ENCODE assay signal across 18 cellular contexts in genomic region chr19:51891193-51891747, GRCh38. TPM values are rescaled to one million over a fixed set of nuclear protein-coding genes. Genes with fewer than 3 reads are reported as not detected.
DNase-seq lines count a peak whose midpoint lies in the region; ATAC-seq and TF ChIP-seq lines count a peak whose summit lies in the region.
"Had no signal": no experiment of that assay in that cellular context is flagged by ENCODE, and none has a peak within 500 bp of the region (broad histone marks: within the 10 kb centered on the region; RNA-seq: fewer than 3 reads in every experiment).

No MANE protein-coding gene starts in this region.

- H2BK5ac ChIP-seq in mesenchymal stem cell (ENCODE audit: low read depth, low read length, poor library complexity, severe bottlenecking), result no peak overlapping the region

- no peaks in the 10 kb centered on the region for H3K4me1 ChIP-seq in BLaER1
- peaks cover 7% of the 10 kb centered on the region; the same call in 1 of the 2 replicates for H3K4me1 ChIP-seq in GM23248 (ENCODE audit: insufficient read depth)
- peaks cover 2% of the 10 kb centered on the region for H3K4me1 ChIP-seq in mesenchymal stem cell (ENCODE audit: control insufficient read depth, insufficient read depth, low read depth, low read length)
- peaks cover 19% of the 10 kb centered on the region for H3K4me1 ChIP-seq in left ventricle myocardium inferior
- H3K4me1 ChIP-seq: SJCRH30 had no signal

- H3K18ac ChIP-seq in mesenchymal stem cell (ENCODE audit: low read depth in 1 of 2, low read length in 2 of 2), result no peak overlapping the region

- H2AFZ ChIP-seq in GM23248, result no peak overlapping the region
- no peak overlapping the region for H2AFZ ChIP-seq in mesenchymal stem cell (ENCODE audit: low read depth, low read length)

- H3K9me2 ChIP-seq in GM23248 (ENCODE audit: insufficient read depth), result no peaks in the 10 kb centered on the region

- H3K79me2 ChIP-seq in GM23248 (ENCODE audit: insufficient read depth), result 0 out of 2 replicates have a peak, but pooled peaks cover 7% of the 10 kb centered on the region

- no peak overlapping the region for H2BK15ac ChIP-seq in mesenchymal stem cell (ENCODE audit: low read depth, poor library complexity, severe bottlenecking)

- H3K4me2 ChIP-seq in BLaER1, result no peak overlapping the region
- no peak overlapping the region for H3K4me2 ChIP-seq in GM23248 (ENCODE audit: unreplicated experiment)
- H3K4me2 ChIP-seq in mesenchymal stem cell (ENCODE audit: low read length, poor library complexity, severe bottlenecking), result no peak overlapping the region

- H3K9ac ChIP-seq in BLaER1, result no peak overlapping the region
- H3K9ac ChIP-seq in GM23248, result no peak overlapping the region
- H3K9ac ChIP-seq in mesenchymal stem cell (ENCODE audit: low read length), result no peak overlapping the region

- no peak overlapping the region for H4K8ac ChIP-seq in mesenchymal stem cell (ENCODE audit: low read length)

- H4K91ac ChIP-seq in mesenchymal stem cell (ENCODE audit: low read length), result no peak overlapping the region

- no peak overlapping the region for H3K27ac ChIP-seq in BLaER1
- H3K27ac ChIP-seq in GM23248, result no peak overlapping the region
- no peak overlapping the region for H3K27ac ChIP-seq in mesenchymal stem cell (ENCODE audit: low read length, poor library complexity, severe bottlenecking)
- H3K27ac ChIP-seq in left ventricle myocardium inferior (replicated peaks), result no peak overlapping the region
- H3K27ac ChIP-seq: body of pancreas, SJCRH30, WERI-Rb-1 had no signal

- intact Hi-C loops in left ventricle myocardium inferior (cut with micrococcal nuclease), result no loop called here

- H3F3A ChIP-seq in GM23248 (ENCODE audit: insufficient read depth), result peaks cover 21% of the 10 kb centered on the region

- H3K79me1 ChIP-seq in mesenchymal stem cell (replicated peaks; ENCODE audit: low read length, poor library complexity, severe bottlenecking), result peaks cover 2% of the 10 kb centered on the region

- H4K20me1 ChIP-seq in BLaER1 (no peaks in the 10 kb centered on the region), GM23248 (ENCODE audit: insufficient read depth) (no peaks in the 10 kb centered on the region)

- H3K23ac ChIP-seq in mesenchymal stem cell (ENCODE audit: low read length in 2 of 2), result no peak overlapping the region

- H3K27me3 ChIP-seq in BLaER1, result no peaks in the 10 kb centered on the region
- no peaks in the 10 kb centered on the region for H3K27me3 ChIP-seq in GM23248 (replicated peaks; ENCODE audit: insufficient read depth)
- no peaks in the 10 kb centered on the region for H3K27me3 ChIP-seq in mesenchymal stem cell (ENCODE audit: control insufficient read depth in 1 of 2, insufficient read depth in 1 of 2, low read length in 2 of 2)
- no peaks in the 10 kb centered on the region for H3K27me3 ChIP-seq in left ventricle myocardium inferior (ENCODE audit: low read depth)
- H3K27me3 ChIP-seq: body of pancreas, SJCRH30 had no signal

- peak; percentile 3 for DNase-seq in GM23248
- DNase-seq in astrocyte of the hippocampus (ENCODE audit: low read depth, low spot score), result peak; percentile 3
- DNase-seq in mesenchymal stem cell, result peak; percentile 11
- no peak for DNase-seq in cortex of kidney (lab: John Stamatoyannopoulos, UW)
- no peak for DNase-seq in left ventricle myocardium inferior
- DNase-seq: activated naive CD8-positive, alpha-beta T cell treated with anti-CD3 and anti-CD28 coated beads for 36 hours; body of pancreas; CD4-positive, alpha-beta T cell; DMS79; foreskin melanocyte; NCI-H1417; NCI-H524 treated with DMSO at 0.1 percent for 48 hours; stimulated activated CD4-positive, alpha-beta T cell treated with anti-CD3 and anti-CD28 coated beads, Interleukin-12 subunit alpha, Interleukin-12 subunit beta, amount 100 ng/mL, for 4 hours; WERI-Rb-1 had no signal

- TF ChIP-seq CTCF in left ventricle myocardium inferior (IDR thresholded peaks at IDR 0.05; ENCODE audit: borderline replicate concordance), result no peak

- no peak overlapping the region for H2AK5ac ChIP-seq in mesenchymal stem cell (ENCODE audit: low read length, severe bottlenecking)

- in situ Hi-C loops in GM23248 (cut with MboI), result no loop called here

- ATAC-seq in GM21381 (IDR thresholded peaks at IDR 0.05; ENCODE audit: unreplicated experiment), result no peak
- no peak for ATAC-seq in activated CD4-positive, CD25-positive, alpha-beta regulatory T cell treated with anti-CD3 and anti-CD28 coated beads, Interleukin-2, amount 50 U/mL, for 24 hours
- ATAC-seq: body of pancreas had no signal

- H3K4ac ChIP-seq in mesenchymal stem cell (ENCODE audit: low read depth in 1 of 2, low read length in 2 of 2), result no peak overlapping the region

- WGBS in GM23248 (ENCODE audit: low coverage in 1 of 2, low lambda C conversion rate in 2 of 2, missing lambda C conversion rate in 2 of 2), 2 experiments, result 98% methylated on average over 10 of the region's 10 CpGs
- WGBS in mesenchymal stem cell, result 98% methylated on average over 9 of the region's 10 CpGs

- no peak overlapping the region for H3K14ac ChIP-seq in mesenchymal stem cell (ENCODE audit: low read length in 2 of 2)

- no peak overlapping the region for H2BK12ac ChIP-seq in mesenchymal stem cell (ENCODE audit: low read length in 2 of 2)

- no peak overlapping the region for H2BK120ac ChIP-seq in mesenchymal stem cell (ENCODE audit: low read depth, low read length)

- H3K36me3 ChIP-seq in BLaER1, result peaks cover 100% of the 10 kb centered on the region
- peaks cover 65% of the 10 kb centered on the region for H3K36me3 ChIP-seq in GM23248 (ENCODE audit: low read depth)
- H3K36me3 ChIP-seq in mesenchymal stem cell (ENCODE audit: control insufficient read depth in 1 of 2, insufficient read depth in 2 of 2, low read depth in 1 of 2, low read length in 2 of 2), result peaks cover 35 to 68% of the 10 kb centered on the region in 2 experiments
- peaks cover 81% of the 10 kb centered on the region for H3K36me3 ChIP-seq in left ventricle myocardium inferior

- peaks cover 100% of the 10 kb centered on the region for H3K9me3 ChIP-seq in BLaER1
- no peaks in the 10 kb centered on the region for H3K9me3 ChIP-seq in GM23248 (ENCODE audit: low read depth)
- H3K9me3 ChIP-seq in mesenchymal stem cell (ENCODE audit: control insufficient read depth, low read length), result peaks cover 82% of the 10 kb centered on the region
- peaks cover 73% of the 10 kb centered on the region for H3K9me3 ChIP-seq in left ventricle myocardium inferior (replicated peaks)

- H3K4me3 ChIP-seq in BLaER1 (peak overlapping the region; percentile 47), GM23248 (no peak overlapping the region), mesenchymal stem cell (ENCODE audit: insufficient read depth in 1 of 2, low read depth in 1 of 2, low read length in 2 of 2) (peak overlapping the region in 1 of 2 experiments; percentile 58), left ventricle myocardium inferior (no peak overlapping the region)
- H3K4me3 ChIP-seq: body of pancreas, SJCRH30 had no signal

RNA-seq across cellular contexts. Expression of gene ZNF577, which starts 3.5 kb away (rescaled TPM):
- 6.7 and 8.8 TPM in 2 replicates for total RNA-seq in GM23248 (2014; rRNA removed; shearing (Covaris generic))
- polyA plus RNA-seq in GM23248 (2016; fragmentation: Nextera tagmentation; extraction: Ambion mirVana), result 7.6 and 9.3 TPM in 2 replicates
- 3.5 TPM for polyA plus RNA-seq in mesenchymal stem cell (2013, experiment 1 of 2)
- polyA plus RNA-seq in mesenchymal stem cell (2013, experiment 2 of 2), result 3.6 TPM
- total RNA-seq in left ventricle myocardium inferior, result 9.7 TPM

RNA-seq across cellular contexts. Expression of gene ZNF649, which starts 13.5 kb away (rescaled TPM):
- total RNA-seq in GM23248 (2014; rRNA removed; shearing (Covaris generic)), result 3.8 and 5.8 TPM in 2 replicates
- 5.4 and 5.8 TPM in 2 replicates for polyA plus RNA-seq in GM23248 (2016; fragmentation: Nextera tagmentation; extraction: Ambion mirVana)
- 5.0 TPM for polyA plus RNA-seq in mesenchymal stem cell (2013, experiment 1 of 2)
- polyA plus RNA-seq in mesenchymal stem cell (2013, experiment 2 of 2), result 4.9 TPM
- total RNA-seq in left ventricle myocardium inferior, result 7.5 TPM

RNA-seq across cellular contexts. Expression of gene ZNF613, which starts 36.0 kb away (rescaled TPM):
- total RNA-seq in GM23248 (2014; rRNA removed; shearing (Covaris generic)), result 3.7 and 7.1 TPM in 2 replicates
- 3.6 and 6.1 TPM in 2 replicates for polyA plus RNA-seq in GM23248 (2016; fragmentation: Nextera tagmentation; extraction: Ambion mirVana)
- polyA plus RNA-seq in mesenchymal stem cell (2013, experiment 1 of 2), result 2.5 TPM
- 2.1 TPM for polyA plus RNA-seq in mesenchymal stem cell (2013, experiment 2 of 2)
- total RNA-seq in left ventricle myocardium inferior, result 3.4 TPM

Comparison
In these comparisons a context has a peak if more than half of its experiments do, and no peak if none do; other contexts are left out.
1. DNase-seq: peak in GM23248 (single experiment), astrocyte of the hippocampus (single experiment) and mesenchymal stem cell (single experiment); none in cortex of kidney (single experiment) and left ventricle myocardium inferior (single experiment).